1 cellular context compared by ENCODE assay signal in genomic region chr11:120511116-120511803, GRCh38.
TF ChIP-seq lines count a peak whose summit lies in the region.

A gene with protein sequence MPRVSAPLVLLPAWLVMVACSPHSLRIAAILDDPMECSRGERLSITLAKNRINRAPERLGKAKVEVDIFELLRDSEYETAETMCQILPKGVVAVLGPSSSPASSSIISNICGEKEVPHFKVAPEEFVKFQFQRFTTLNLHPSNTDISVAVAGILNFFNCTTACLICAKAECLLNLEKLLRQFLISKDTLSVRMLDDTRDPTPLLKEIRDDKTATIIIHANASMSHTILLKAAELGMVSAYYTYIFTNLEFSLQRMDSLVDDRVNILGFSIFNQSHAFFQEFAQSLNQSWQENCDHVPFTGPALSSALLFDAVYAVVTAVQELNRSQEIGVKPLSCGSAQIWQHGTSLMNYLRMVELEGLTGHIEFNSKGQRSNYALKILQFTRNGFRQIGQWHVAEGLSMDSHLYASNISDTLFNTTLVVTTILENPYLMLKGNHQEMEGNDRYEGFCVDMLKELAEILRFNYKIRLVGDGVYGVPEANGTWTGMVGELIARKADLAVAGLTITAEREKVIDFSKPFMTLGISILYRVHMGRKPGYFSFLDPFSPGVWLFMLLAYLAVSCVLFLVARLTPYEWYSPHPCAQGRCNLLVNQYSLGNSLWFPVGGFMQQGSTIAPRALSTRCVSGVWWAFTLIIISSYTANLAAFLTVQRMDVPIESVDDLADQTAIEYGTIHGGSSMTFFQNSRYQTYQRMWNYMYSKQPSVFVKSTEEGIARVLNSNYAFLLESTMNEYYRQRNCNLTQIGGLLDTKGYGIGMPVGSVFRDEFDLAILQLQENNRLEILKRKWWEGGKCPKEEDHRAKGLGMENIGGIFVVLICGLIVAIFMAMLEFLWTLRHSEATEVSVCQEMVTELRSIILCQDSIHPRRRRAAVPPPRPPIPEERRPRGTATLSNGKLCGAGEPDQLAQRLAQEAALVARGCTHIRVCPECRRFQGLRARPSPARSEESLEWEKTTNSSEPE (plus strand): TSS chr11:120511748. CDS start chr11:120660319, 148,571 bp downstream.

TF ChIP-seq in GM23338, 12 proteins besides CTCF, POLR2A, EP300 and RAD21 (continued from another document):
- TF ChIP-seq, protein P1, sequence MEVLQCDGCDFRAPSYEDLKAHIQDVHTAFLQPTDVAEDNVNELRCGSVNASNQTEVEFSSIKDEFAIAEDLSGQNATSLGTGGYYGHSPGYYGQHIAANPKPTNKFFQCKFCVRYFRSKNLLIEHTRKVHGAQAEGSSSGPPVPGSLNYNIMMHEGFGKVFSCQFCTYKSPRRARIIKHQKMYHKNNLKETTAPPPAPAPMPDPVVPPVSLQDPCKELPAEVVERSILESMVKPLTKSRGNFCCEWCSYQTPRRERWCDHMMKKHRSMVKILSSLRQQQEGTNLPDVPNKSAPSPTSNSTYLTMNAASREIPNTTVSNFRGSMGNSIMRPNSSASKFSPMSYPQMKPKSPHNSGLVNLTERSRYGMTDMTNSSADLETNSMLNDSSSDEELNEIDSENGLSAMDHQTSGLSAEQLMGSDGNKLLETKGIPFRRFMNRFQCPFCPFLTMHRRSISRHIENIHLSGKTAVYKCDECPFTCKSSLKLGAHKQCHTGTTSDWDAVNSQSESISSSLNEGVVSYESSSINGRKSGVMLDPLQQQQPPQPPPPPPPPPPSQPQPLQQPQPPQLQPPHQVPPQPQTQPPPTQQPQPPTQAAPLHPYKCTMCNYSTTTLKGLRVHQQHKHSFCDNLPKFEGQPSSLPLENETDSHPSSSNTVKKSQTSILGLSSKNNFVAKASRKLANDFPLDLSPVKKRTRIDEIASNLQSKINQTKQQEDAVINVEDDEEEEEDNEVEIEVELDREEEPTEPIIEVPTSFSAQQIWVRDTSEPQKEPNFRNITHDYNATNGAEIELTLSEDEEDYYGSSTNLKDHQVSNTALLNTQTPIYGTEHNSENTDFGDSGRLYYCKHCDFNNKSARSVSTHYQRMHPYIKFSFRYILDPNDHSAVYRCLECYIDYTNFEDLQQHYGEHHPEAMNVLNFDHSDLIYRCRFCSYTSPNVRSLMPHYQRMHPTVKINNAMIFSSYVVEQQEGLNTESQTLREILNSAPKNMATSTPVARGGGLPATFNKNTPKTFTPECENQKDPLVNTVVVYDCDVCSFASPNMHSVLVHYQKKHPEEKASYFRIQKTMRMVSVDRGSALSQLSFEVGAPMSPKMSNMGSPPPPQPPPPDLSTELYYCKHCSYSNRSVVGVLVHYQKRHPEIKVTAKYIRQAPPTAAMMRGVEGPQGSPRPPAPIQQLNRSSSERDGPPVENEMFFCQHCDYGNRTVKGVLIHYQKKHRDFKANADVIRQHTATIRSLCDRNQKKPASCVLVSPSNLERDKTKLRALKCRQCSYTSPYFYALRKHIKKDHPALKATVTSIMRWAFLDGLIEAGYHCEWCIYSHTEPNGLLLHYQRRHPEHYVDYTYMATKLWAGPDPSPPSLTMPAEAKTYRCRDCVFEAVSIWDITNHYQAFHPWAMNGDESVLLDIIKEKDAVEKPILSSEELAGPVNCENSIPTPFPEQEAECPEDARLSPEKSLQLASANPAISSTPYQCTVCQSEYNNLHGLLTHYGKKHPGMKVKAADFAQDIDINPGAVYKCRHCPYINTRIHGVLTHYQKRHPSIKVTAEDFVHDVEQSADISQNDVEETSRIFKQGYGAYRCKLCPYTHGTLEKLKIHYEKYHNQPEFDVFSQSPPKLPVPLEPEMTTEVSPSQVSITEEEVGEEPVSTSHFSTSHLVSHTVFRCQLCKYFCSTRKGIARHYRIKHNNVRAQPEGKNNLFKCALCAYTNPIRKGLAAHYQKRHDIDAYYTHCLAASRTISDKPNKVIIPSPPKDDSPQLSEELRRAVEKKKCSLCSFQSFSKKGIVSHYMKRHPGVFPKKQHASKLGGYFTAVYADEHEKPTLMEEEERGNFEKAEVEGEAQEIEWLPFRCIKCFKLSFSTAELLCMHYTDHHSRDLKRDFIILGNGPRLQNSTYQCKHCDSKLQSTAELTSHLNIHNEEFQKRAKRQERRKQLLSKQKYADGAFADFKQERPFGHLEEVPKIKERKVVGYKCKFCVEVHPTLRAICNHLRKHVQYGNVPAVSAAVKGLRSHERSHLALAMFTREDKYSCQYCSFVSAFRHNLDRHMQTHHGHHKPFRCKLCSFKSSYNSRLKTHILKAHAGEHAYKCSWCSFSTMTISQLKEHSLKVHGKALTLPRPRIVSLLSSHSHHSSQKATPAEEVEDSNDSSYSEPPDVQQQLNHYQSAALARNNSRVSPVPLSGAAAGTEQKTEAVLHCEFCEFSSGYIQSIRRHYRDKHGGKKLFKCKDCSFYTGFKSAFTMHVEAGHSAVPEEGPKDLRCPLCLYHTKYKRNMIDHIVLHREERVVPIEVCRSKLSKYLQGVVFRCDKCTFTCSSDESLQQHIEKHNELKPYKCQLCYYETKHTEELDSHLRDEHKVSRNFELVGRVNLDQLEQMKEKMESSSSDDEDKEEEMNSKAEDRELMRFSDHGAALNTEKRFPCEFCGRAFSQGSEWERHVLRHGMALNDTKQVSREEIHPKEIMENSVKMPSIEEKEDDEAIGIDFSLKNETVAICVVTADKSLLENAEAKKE (CRISPR knock-in tag; IDR thresholded peaks at IDR 0.05) = no peak
